Comparison of ENCODE assay signal across 12 cellular contexts in the genomic region with DNA sequence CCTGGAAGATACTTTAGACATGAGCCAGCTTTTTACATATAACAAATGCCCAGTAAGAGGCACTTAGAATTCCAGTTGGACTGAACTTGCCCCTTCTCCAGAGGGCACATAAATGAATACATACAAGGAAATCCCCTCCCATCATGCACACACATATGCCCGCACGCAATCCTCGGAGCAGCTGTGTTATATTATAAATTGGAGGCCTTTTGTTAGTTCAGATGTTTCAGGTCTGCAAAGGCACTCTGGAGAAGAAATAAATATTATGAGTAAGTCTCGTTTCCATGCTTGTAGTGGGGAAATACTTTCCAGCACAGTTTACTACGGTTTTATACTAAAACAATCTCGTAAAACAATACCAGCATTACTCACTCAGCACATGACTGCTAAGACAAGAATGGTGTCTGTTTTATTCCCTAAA. TPM values are rescaled to one million over a fixed set of nuclear protein-coding genes. Genes with fewer than 3 reads are reported as not detected.
DNase-seq lines count a peak whose midpoint lies in the region; ATAC-seq and TF ChIP-seq lines count a peak whose summit lies in the region.
"Had no signal": no experiment of that assay in that cellular context is flagged by ENCODE, and none has a peak within 500 bp of the region (broad histone marks: within the 10 kb centered on the region; RNA-seq: fewer than 3 reads in every experiment).

No MANE protein-coding gene starts in this region.

- CTCF ChIA-PET in CD8-positive, alpha-beta T cell (lab: Charles Lee), result no interaction called here

- no peaks in the 10 kb centered on the region for H3K9me3 Mint-ChIP-seq in CD8-positive, alpha-beta T cell

- H3K36me3 Mint-ChIP-seq in CD8-positive, alpha-beta T cell, result no peaks in the 10 kb centered on the region

- in situ Hi-C loops in astrocyte of the spinal cord (cut with HindIII; ENCODE audit: low sequenced_read_pairs), result no loop called here

- 57 to 82% (median 68%) methylated on average over 6 of the region's 6 CpGs for WGBS in stomach, 5 donors
- 68% methylated on average over 6 of the region's 6 CpGs for WGBS in right lobe of liver (ENCODE audit: insufficient coverage, low coverage, low lambda C conversion rate, missing lambda C conversion rate)

- POLR2A ChIA-PET in CD8-positive, alpha-beta T cell (lab: Charles Lee), result no interaction called here

- no peak overlapping the region for H3K4me3 Mint-ChIP-seq in CD8-positive, alpha-beta T cell

- TF ChIP-seq CTCF in astrocyte of the spinal cord (IDR thresholded peaks at IDR 0.05; ENCODE audit: low read depth, low read length), result no peak
- no peak for TF ChIP-seq CTCF in right atrium auricular region (IDR thresholded peaks at IDR 0.05)
- no peak for TF ChIP-seq CTCF in stomach (IDR thresholded peaks at IDR 0.05)
- TF ChIP-seq CTCF in right lobe of liver (IDR thresholded peaks at IDR 0.05), result no peak
- TF ChIP-seq CTCF in CD8-positive, alpha-beta T cell (IDR thresholded peaks at IDR 0.05), result no peak

- H3K4me1 ChIP-seq in right atrium auricular region, result no peaks in the 10 kb centered on the region
- peaks cover 0 to 14% (median 0%) of the 10 kb centered on the region in 4 donors for H3K4me1 ChIP-seq in stomach
- no peaks in the 10 kb centered on the region for H3K4me1 ChIP-seq in right lobe of liver
- no peaks in the 10 kb centered on the region for H3K4me1 ChIP-seq in CD8-positive, alpha-beta T cell (ENCODE audit: insufficient read depth, low read length)
- H3K4me1 ChIP-seq: adrenal gland had no signal

- TF ChIP-seq EP300 in stomach (IDR thresholded peaks at IDR 0.05), result no peak

- no peak for TF ChIP-seq POLR2A in stomach (IDR thresholded peaks at IDR 0.05)
- no peak for TF ChIP-seq POLR2A in right lobe of liver (IDR thresholded peaks at IDR 0.05)

- H3K9me3 ChIP-seq in right atrium auricular region (no peaks in the 10 kb centered on the region), stomach (no peaks in the 10 kb centered on the region), right lobe of liver (no peaks in the 10 kb centered on the region)
- no peaks in the 10 kb centered on the region for H3K9me3 ChIP-seq in CD8-positive, alpha-beta T cell (ENCODE audit: low read length)
- H3K9me3 ChIP-seq: adrenal gland had no signal

- ATAC-seq in right lobe of liver (no peak), GM19023 (IDR thresholded peaks at IDR 0.05; ENCODE audit: unreplicated experiment) (no peak)
- ATAC-seq in CD8-positive, alpha-beta T cell, result no peak

- no peaks in the 10 kb centered on the region for H3K27me3 ChIP-seq in right atrium auricular region
- H3K27me3 ChIP-seq in stomach, result no peaks in the 10 kb centered on the region
- no peaks in the 10 kb centered on the region for H3K27me3 ChIP-seq in right lobe of liver
- no peaks in the 10 kb centered on the region for H3K27me3 ChIP-seq in CD8-positive, alpha-beta T cell (ENCODE audit: insufficient read depth, low read length)
- H3K27me3 ChIP-seq: adrenal gland had no signal

- H3K27ac ChIP-seq in right atrium auricular region, result peak overlapping the region; percentile 38 to 65
- peak overlapping the region in 4 of 5 donors; percentile 20 to 72 (median 50) for H3K27ac ChIP-seq in stomach
- H3K27ac ChIP-seq in right lobe of liver, result no peak overlapping the region
- H3K27ac ChIP-seq in CD8-positive, alpha-beta T cell (ENCODE audit: low read depth, low read length), result no peak overlapping the region

- peak; percentile 90 for DNase-seq in GM04504 (ENCODE audit: low read depth)
- DNase-seq in astrocyte of the spinal cord (ENCODE audit: low read depth, low spot score), result peak; percentile 96
- no peak for DNase-seq in right atrium auricular region (ENCODE audit: low spot score)
- DNase-seq in stomach, result no peak
- no peak for DNase-seq in right lobe of liver
- DNase-seq in epidermal melanocyte (ENCODE audit: insufficient read length, low spot score), result no peak
- no peak for DNase-seq in CD8-positive, alpha-beta T cell
- DNase-seq: adrenal gland; DMS79; retina; stimulated activated naive CD4-positive, alpha-beta T cell had no signal

- intact Hi-C loops in stomach (cut with DNase I; ENCODE audit: low total_unique reads) (no loop called here), right lobe of liver (cut with DNase I) (no loop called here)
- intact Hi-C loops in CD8-positive, alpha-beta T cell (cut with DNase I, micrococcal nuclease), result no loop called here

- H3K4me1 Mint-ChIP-seq in CD8-positive, alpha-beta T cell (ENCODE audit: low read depth), result no peaks in the 10 kb centered on the region

- no peaks in the 10 kb centered on the region for H3K27me3 Mint-ChIP-seq in CD8-positive, alpha-beta T cell (ENCODE audit: low read depth)

- H3K4me3 ChIP-seq in astrocyte of the spinal cord (ENCODE audit: low read depth, low read length) (no peak overlapping the region), right atrium auricular region (no peak overlapping the region), stomach (no peak overlapping the region), right lobe of liver (no peak overlapping the region)
- H3K4me3 ChIP-seq in CD8-positive, alpha-beta T cell (ENCODE audit: low read depth, low read length), result no peak overlapping the region
- H3K4me3 ChIP-seq: adrenal gland had no signal

- H3K36me3 ChIP-seq in right atrium auricular region (no peaks in the 10 kb centered on the region), stomach (no peaks in the 10 kb centered on the region), right lobe of liver (no peaks in the 10 kb centered on the region)
- H3K36me3 ChIP-seq in CD8-positive, alpha-beta T cell (ENCODE audit: insufficient read depth, low read length), result no peaks in the 10 kb centered on the region
- H3K36me3 ChIP-seq: adrenal gland had no signal

- no peak overlapping the region for H3K27ac Mint-ChIP-seq in CD8-positive, alpha-beta T cell

RNA-seq across cellular contexts. Expression of a gene that starts 17.6 kb away (rescaled TPM):
- 1 to 10 TPM; 2.0 to 6.1 TPM for total RNA-seq in right atrium auricular region
- total RNA-seq in stomach, result 10 to 100 TPM in 2 of 5 donors, 1 to 10 TPM in 2, under 1 TPM in 1; 0.45 to 20.4 (median 4.6) TPM
- 1 to 10 TPM in 1 of 3 donors, under 1 TPM in 2; 0.23 to 3.2 (median 0.75) TPM for polyA plus RNA-seq in stomach
- total RNA-seq in right lobe of liver, result under 1 TPM in 4 of 6 experiments, not detected in 2; 0.06 to 0.12 (median 0.12) TPM
- not detected for total RNA-seq in CD8-positive, alpha-beta T cell

Comparison
In these comparisons a context has a peak if more than half of its experiments do, and no peak if none do; other contexts are left out.
1. DNase-seq: peak in GM04504 (single experiment) and astrocyte of the spinal cord (single experiment); none in right atrium auricular region (single experiment), stomach (single experiment), right lobe of liver (0 of 3), epidermal melanocyte (single experiment) and CD8-positive, alpha-beta T cell (0 of 7).
2. H3K27ac ChIP-seq: peak in right atrium auricular region (2 of 2) and stomach (4 of 5); none in right lobe of liver (0 of 3) and CD8-positive, alpha-beta T cell (single experiment).